Comparison of ENCODE assay signal across 16 cellular contexts in genomic region chr11:7971846-7972245, GRCh38. TPM values are rescaled to one million over a fixed set of nuclear protein-coding genes. Genes with fewer than 3 reads are reported as not detected.
DNase-seq lines count a peak whose midpoint lies in the region; ATAC-seq and TF ChIP-seq lines count a peak whose summit lies in the region.
"Had no signal": no experiment of that assay in that cellular context is flagged by ENCODE, and none has a peak within 500 bp of the region (broad histone marks: within the 10 kb centered on the region; RNA-seq: fewer than 3 reads in every experiment).

No MANE protein-coding gene starts in this region.

- H3K27me3 Mint-ChIP-seq in HFFc6 (ENCODE audit: insufficient read depth), result no peaks in the 10 kb centered on the region

- peaks cover 26% of the 10 kb centered on the region for H3K4me1 ChIP-seq in foreskin keratinocyte
- H3K4me1 ChIP-seq: HAP-1 had no signal

- TF ChIP-seq CTCF in HFFc6 (IDR thresholded peaks at IDR 0.05) (no peak), foreskin keratinocyte (conservative IDR thresholded peaks at IDR 0.05) (no peak)

- H3K4me1 Mint-ChIP-seq in HFFc6 (ENCODE audit: low read depth), result peaks cover 81% of the 10 kb centered on the region
- H3K4me1 Mint-ChIP-seq: CD4-positive, CD25-positive, alpha-beta regulatory T cell had no signal

- H3K27ac Mint-ChIP-seq in HFFc6, result peak overlapping the region; percentile 35; the same call in 1 of the 2 replicates
- H3K27ac Mint-ChIP-seq: CD4-positive, CD25-positive, alpha-beta regulatory T cell had no signal

- no peaks in the 10 kb centered on the region for H3K9me3 Mint-ChIP-seq in HFFc6

- peak overlapping the region; percentile 95 for H3K27ac ChIP-seq in epithelial cell of prostate
- H3K27ac ChIP-seq in foreskin keratinocyte, result peak overlapping the region; percentile 87
- H3K27ac ChIP-seq: BLaER1 treated with 17β-estradiol and CSF1 and Interleukin-3, amounts not matched to agents 10 nM and 100 nM had no signal

- no peaks in the 10 kb centered on the region for H3K27me3 ChIP-seq in foreskin keratinocyte
- H3K27me3 ChIP-seq: BLaER1 treated with 17β-estradiol and CSF1 and Interleukin-3, amounts not matched to agents 10 nM and 100 nM had no signal

- ATAC-seq in foreskin keratinocyte (no peak), GM21447 (IDR thresholded peaks at IDR 0.05; ENCODE audit: unreplicated experiment) (no peak), GM18868 (IDR thresholded peaks at IDR 0.05; ENCODE audit: unreplicated experiment) (no peak)
- ATAC-seq: HepG2 had no signal

- DNase-seq in HFFc6 (no peak), epithelial cell of prostate (ENCODE audit: low read depth, low spot score) (no peak), foreskin keratinocyte (no peak), stromal cell of bone marrow (ENCODE audit: low read depth) (peak; percentile 8)
- DNase-seq in NK-92 treated with Interleukin-12 subunit alpha and Interleukin-12 subunit beta, amount 100 ng/mL, for 24 hours (lab: John Stamatoyannopoulos, UW), result no peak
- DNase-seq: 8988T; ACHN; CD4-positive, CD25-positive, alpha-beta regulatory T cell; DMS53; GF-D8; GOT3 had no signal

- no peak overlapping the region for H3K4me3 Mint-ChIP-seq in HFFc6
- H3K4me3 Mint-ChIP-seq: CD4-positive, CD25-positive, alpha-beta regulatory T cell had no signal

- H3K36me3 Mint-ChIP-seq in HFFc6 (ENCODE audit: low read depth), result peaks cover 10% of the 10 kb centered on the region; the same call in 1 of the 2 replicates
- H3K36me3 Mint-ChIP-seq: CD4-positive, CD25-positive, alpha-beta regulatory T cell had no signal

RNA-seq across cellular contexts. Expression of gene NLRP10, which starts 6.6 kb away (rescaled TPM):
- total RNA-seq in HFFc6 (2021; fragmentation: NEBNext Ultra II Directional; extraction: Animal tissue kit (Norgen Biotek cat#: 25700)), result 10 to 100 TPM in 2 of 6 experiments, 1 to 10 TPM in 4; 5.9 to 23.8 (median 7.5) TPM
- total RNA-seq in foreskin keratinocyte, result 2.0 and 3.1 TPM in 2 replicates
- 0.12 and 0.39 TPM in 2 replicates for polyA plus RNA-seq in foreskin keratinocyte
- total RNA-seq: CD4-positive, CD25-positive, alpha-beta regulatory T cell; HepG2 had no signal
- polyA plus RNA-seq: CD4-positive, CD25-positive, alpha-beta regulatory T cell; HepG2 had no signal

RNA-seq across cellular contexts. Expression of gene EIF3F, which starts 15.3 kb away (rescaled TPM):
- total RNA-seq in HFFc6 (2021; fragmentation: NEBNext Ultra II Directional; extraction: Animal tissue kit (Norgen Biotek cat#: 25700)), result 100 to 1,000 TPM; 312 to 407 (median 344) TPM
- 274 and 284 TPM in 2 replicates for total RNA-seq in foreskin keratinocyte
- polyA plus RNA-seq in foreskin keratinocyte, result 343 and 345 TPM in 2 replicates

RNA-seq across cellular contexts. Expression of gene OR10A3, which starts 30.3 kb away (rescaled TPM):
- total RNA-seq in HFFc6 (2021; fragmentation: NEBNext Ultra II Directional; extraction: Animal tissue kit (Norgen Biotek cat#: 25700)), result under 1 TPM in 2 of 6 experiments, not detected in 4; 0.12 to 0.17 TPM
- total RNA-seq in foreskin keratinocyte, result not detected in 2 replicates
- not detected in 2 replicates for polyA plus RNA-seq in foreskin keratinocyte
- total RNA-seq: CD4-positive, CD25-positive, alpha-beta regulatory T cell; HepG2 had no signal
- polyA plus RNA-seq: CD4-positive, CD25-positive, alpha-beta regulatory T cell; HepG2 had no signal

RNA-seq across cellular contexts. Expression of gene OR10A6, which starts 40.8 kb away (rescaled TPM):
- under 1 TPM in 5 of 6 experiments, not detected in 1; 0.05 to 0.28 (median 0.14) TPM for total RNA-seq in HFFc6 (2021; fragmentation: NEBNext Ultra II Directional; extraction: Animal tissue kit (Norgen Biotek cat#: 25700))
- 0.07 TPM in 1 of 2 replicates, not detected in the other for total RNA-seq in foreskin keratinocyte
- polyA plus RNA-seq in foreskin keratinocyte, result not detected in 2 replicates
- total RNA-seq: CD4-positive, CD25-positive, alpha-beta regulatory T cell; HepG2 had no signal
- polyA plus RNA-seq: CD4-positive, CD25-positive, alpha-beta regulatory T cell; HepG2 had no signal
